ENCODE assay signal across 15 cellular contexts in the genomic region with DNA sequence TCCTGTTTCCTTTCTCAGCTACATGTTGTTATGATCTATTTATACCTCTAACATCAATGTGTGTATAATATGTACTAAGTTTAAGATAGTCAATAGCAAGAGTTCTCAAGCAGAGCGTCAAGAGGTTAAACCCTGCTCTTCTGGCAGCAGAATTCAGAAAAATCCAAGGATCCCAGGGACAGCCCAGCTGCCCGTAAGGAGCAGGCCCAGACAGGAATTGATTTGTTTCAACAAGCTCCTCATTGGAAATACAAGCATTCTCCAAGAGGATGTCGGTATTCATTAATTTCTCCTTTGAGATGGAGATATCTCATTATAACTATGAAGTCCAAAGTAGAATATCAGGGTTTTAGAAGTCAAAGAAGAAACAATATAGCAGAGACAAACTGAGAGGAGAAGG. TPM values are rescaled to one million over a fixed set of nuclear protein-coding genes. Genes with fewer than 3 reads are reported as not detected.
"Had no signal": no experiment of that assay in that cellular context is flagged by ENCODE, and none has a peak within 500 bp of the region (broad histone marks: within the 10 kb centered on the region; RNA-seq: fewer than 3 reads in every experiment).

No MANE protein-coding gene starts in this region.

- H3K4me3 Mint-ChIP-seq: activated CD8-positive, alpha-beta T cell treated with anti-CD3 and anti-CD28 coated beads, Interleukin-2, amount 10 ng/mL, durations not matched to agents 7 days and 5 days; activated naive CD8-positive, alpha-beta T cell treated with anti-CD3 and anti-CD28 coated beads, Interleukin-2, amount 10 ng/mL, durations not matched to agents 7 days and 5 days; natural killer cell; stimulated activated naive CD8-positive, alpha-beta T cell treated with anti-CD3 and anti-CD28 coated beads, Interleukin-15, amount 100 ng/mL, for 72 hours had no signal

- H3K27ac ChIP-seq: cardiac muscle cell, thoracic aorta had no signal

- H3K4me1 Mint-ChIP-seq: activated naive CD8-positive, alpha-beta T cell treated with anti-CD3 and anti-CD28 coated beads, Interleukin-2, amount 10 ng/mL, durations not matched to agents 7 days and 5 days; natural killer cell; stimulated activated naive CD8-positive, alpha-beta T cell treated with anti-CD3 and anti-CD28 coated beads, Interleukin-15, amount 100 ng/mL, for 72 hours had no signal

- H3K9me3 ChIP-seq: mucosa of descending colon, thoracic aorta had no signal

- ATAC-seq: activated CD8-positive, alpha-beta T cell treated with anti-CD3 and anti-CD28 coated beads, Interleukin-2, amount 10 ng/mL, durations not matched to agents 7 days and 5 days; left cardiac atrium; mucosa of descending colon; natural killer cell; stimulated activated naive CD8-positive, alpha-beta T cell treated with anti-CD3 and anti-CD28 coated beads, Interleukin-15, amount 100 ng/mL, for 72 hours had no signal

- H3K36me3 ChIP-seq: cardiac muscle cell, thoracic aorta had no signal

- H3K9me3 Mint-ChIP-seq: activated naive CD8-positive, alpha-beta T cell treated with anti-CD3 and anti-CD28 coated beads, Interleukin-2, amount 10 ng/mL, durations not matched to agents 7 days and 5 days; natural killer cell; stimulated activated naive CD8-positive, alpha-beta T cell treated with anti-CD3 and anti-CD28 coated beads, Interleukin-15, amount 100 ng/mL, for 72 hours had no signal

- FAIRE-seq: colon had no signal

- DNase-seq: activated CD8-positive, alpha-beta memory T cell treated with anti-CD3 and anti-CD28 coated beads, Interleukin-2, amount 50 U/mL, for 48 hours; activated CD8-positive, alpha-beta T cell treated with anti-CD3 and anti-CD28 coated beads, Interleukin-2, amount 10 ng/mL, durations not matched to agents 7 days and 5 days; activated naive CD8-positive, alpha-beta T cell treated with anti-CD3 and anti-CD28 coated beads, Interleukin-2, amount 10 ng/mL, durations not matched to agents 7 days and 5 days; anterior cingulate cortex; left cardiac atrium; mucosa of descending colon; natural killer cell; occipital lobe; stimulated activated CD4-positive, alpha-beta T cell treated with anti-CD3 and anti-CD28 coated beads, Interleukin-15, amount 100 ng/mL, for 24 hours; stimulated activated CD4-positive, alpha-beta T cell treated with anti-CD3 and anti-CD28 coated beads, Interleukin-4, amount 100 ng/mL, for 24 hours; stimulated activated naive CD8-positive, alpha-beta T cell treated with anti-CD3 and anti-CD28 coated beads, Interleukin-15, amount 100 ng/mL, for 72 hours; SW 1271 had no signal

- H3K27me3 ChIP-seq: cardiac muscle cell had no signal

- H3K27ac Mint-ChIP-seq: activated CD8-positive, alpha-beta T cell treated with anti-CD3 and anti-CD28 coated beads, Interleukin-2, amount 10 ng/mL, durations not matched to agents 7 days and 5 days; activated naive CD8-positive, alpha-beta T cell treated with anti-CD3 and anti-CD28 coated beads, Interleukin-2, amount 10 ng/mL, durations not matched to agents 7 days and 5 days; natural killer cell; stimulated activated naive CD8-positive, alpha-beta T cell treated with anti-CD3 and anti-CD28 coated beads, Interleukin-15, amount 100 ng/mL, for 72 hours had no signal

- H3K36me3 Mint-ChIP-seq: activated naive CD8-positive, alpha-beta T cell treated with anti-CD3 and anti-CD28 coated beads, Interleukin-2, amount 10 ng/mL, durations not matched to agents 7 days and 5 days; natural killer cell had no signal

- H3K4me3 ChIP-seq: cardiac muscle cell, mucosa of descending colon, thoracic aorta had no signal

RNA-seq across cellular contexts. Expression of gene EFNA5, which starts 14.9 kb away (rescaled TPM):
- total RNA-seq: activated CD8-positive, alpha-beta T cell treated with anti-CD3 and anti-CD28 coated beads, Interleukin-2, amount 10 ng/mL, durations not matched to agents 7 days and 5 days; activated naive CD8-positive, alpha-beta T cell treated with anti-CD3 and anti-CD28 coated beads, Interleukin-2, amount 10 ng/mL, durations not matched to agents 7 days and 5 days had no signal
